8 cellular contexts compared by ENCODE assay signal in genomic region chr11:76152086-76152658, GRCh38. TPM values are rescaled to one million over a fixed set of nuclear protein-coding genes. Genes with fewer than 3 reads are reported as not detected.
DNase-seq lines count a peak whose midpoint lies in the region; ATAC-seq and TF ChIP-seq lines count a peak whose summit lies in the region.

No MANE protein-coding gene starts in this region.

- H3K36me3 Mint-ChIP-seq in CD8-positive, alpha-beta T cell = no peaks in the 10 kb centered on the region

- H3K79me2 ChIP-seq in mammary epithelial cell (ENCODE audit: insufficient read depth, low read length) = no peaks in the 10 kb centered on the region

- in situ Hi-C loops in mammary epithelial cell (cut with MboI; ENCODE audit: low sequenced_read_pairs in 2 of 2) = loop anchor here in 1 of 2 donors (5.0 kb wide), 1 partner anchor 250 kb away; no protein-coding TSS in a partner anchor

- 10% methylated on average over 16 of the region's 29 CpGs for WGBS in mammary epithelial cell (ENCODE audit: low coverage, missing lambda C conversion rate)

- peak; percentile 78 for TF ChIP-seq CTCF in CD8-positive, alpha-beta T cell (IDR thresholded peaks at IDR 0.05)
- TF ChIP-seq CTCF in VCaP (conservative IDR thresholded peaks at IDR 0.05) (peak; percentile 97), mammary epithelial cell (conservative IDR thresholded peaks at IDR 0.05 in 1 of 2, IDR thresholded peaks at IDR 0.05 in 1 of 2; ENCODE audit: extremely low read depth in 1 of 2, insufficient read depth in 1 of 2, low read depth in 1 of 2, low read length in 2 of 2) (peak; percentile 93 to 95)

- no peaks in the 10 kb centered on the region for H4K20me1 ChIP-seq in mammary epithelial cell (ENCODE audit: insufficient read depth, low read length)

- no peak overlapping the region for H3K27ac ChIP-seq in CD8-positive, alpha-beta T cell (ENCODE audit: low read depth, low read length)
- no peak overlapping the region for H3K27ac ChIP-seq in VCaP
- H3K27ac ChIP-seq in mammary epithelial cell (ENCODE audit: insufficient read depth, low read depth, low read length) = no peak overlapping the region

- peak overlapping the region; percentile 86 for H3K4me2 ChIP-seq in mammary epithelial cell (ENCODE audit: insufficient read depth, low read depth, low read length)

- peaks cover 25% of the 10 kb centered on the region for H3K4me1 Mint-ChIP-seq in CD8-positive, alpha-beta T cell (ENCODE audit: low read depth)

- dilution Hi-C loops in mammary epithelial cell (cut with HindIII; ENCODE audit: low sequenced_read_pairs) = loop anchor here (5.0 to 25.0 kb wide), 2 partner anchors 45 to 240 kb away; no protein-coding TSS in a partner anchor

- peak; percentile 58 to 88 (median 77) for DNase-seq in CD8-positive, alpha-beta T cell
- DNase-seq in HuH-7.5 (ENCODE audit: low spot score) (peak; percentile 89), mammary epithelial cell (peak; percentile 66), iris pigment epithelial cell (ENCODE audit: low read depth) (peak; percentile 66), NCI-H510A (lab: John Stamatoyannopoulos, UW) (no peak)
- DNase-seq in stimulated activated CD4-positive, alpha-beta T cell treated with anti-CD3 and anti-CD28 coated beads, Interleukin-12 subunit alpha, Interleukin-12 subunit beta, amount 100 ng/mL, for 48 hours (ENCODE audit: low read depth in 2 of 3, low spot score in 1 of 3) = peak; percentile 85 to 91 (median 87)

- no peaks in the 10 kb centered on the region for H3K27me3 ChIP-seq in CD8-positive, alpha-beta T cell (ENCODE audit: insufficient read depth, low read length)
- H3K27me3 ChIP-seq in mammary epithelial cell (ENCODE audit: insufficient read depth, low read length) = no peaks in the 10 kb centered on the region

- peak overlapping the region; percentile 74 for H3K4me3 Mint-ChIP-seq in CD8-positive, alpha-beta T cell

- no peak overlapping the region for H3K27ac Mint-ChIP-seq in CD8-positive, alpha-beta T cell

- peaks cover 2% of the 10 kb centered on the region for H3K27me3 Mint-ChIP-seq in CD8-positive, alpha-beta T cell (ENCODE audit: low read depth)

- no TSS peak for BruUV-seq in mammary epithelial cell (replicated peaks; lab: Mats Ljungman, UMichigan)

- H3K9ac ChIP-seq in mammary epithelial cell (ENCODE audit: insufficient read depth, low read length) = no peak overlapping the region

- H3K9me3 ChIP-seq in CD8-positive, alpha-beta T cell (ENCODE audit: low read length) = no peaks in the 10 kb centered on the region
- H3K9me3 ChIP-seq in mammary epithelial cell (replicated peaks; ENCODE audit: insufficient read depth, low read length) = no peaks in the 10 kb centered on the region

- peak overlapping the region; percentile 28 for H3K4me3 ChIP-seq in CD8-positive, alpha-beta T cell (ENCODE audit: low read depth, low read length)
- peak overlapping the region in 2 of 3 experiments; percentile 35 to 40 for H3K4me3 ChIP-seq in mammary epithelial cell (replicated peaks in 1 of 3; ENCODE audit: insufficient read depth in 1 of 3, low read depth in 2 of 3, low read length in 3 of 3)

- H3K9me3 Mint-ChIP-seq in CD8-positive, alpha-beta T cell = no peaks in the 10 kb centered on the region

- ATAC-seq in CD8-positive, alpha-beta T cell = peak; percentile 90
- ATAC-seq in GM21423 (IDR thresholded peaks at IDR 0.05; ENCODE audit: unreplicated experiment) = peak; percentile 65

- POLR2A ChIA-PET in CD8-positive, alpha-beta T cell (lab: Charles Lee) = interaction anchor here (1.2 kb wide), 1 partner anchor 255 kb away, joined by 3 read pairs; no protein-coding TSS in a partner anchor

- intact Hi-C loops in CD8-positive, alpha-beta T cell (cut with DNase I, micrococcal nuclease) = loop anchor here (1.0 to 10.0 kb wide), 3 partner anchors 255 to 427 kb away; no protein-coding TSS in a partner anchor
- intact Hi-C loops in mammary epithelial cell (cut with micrococcal nuclease) = loop anchor here (1.0 to 10.0 kb wide), 6 partner anchors 55 to 605 kb away; partner anchors contain the start of gene WNT11

- H3K36me3 ChIP-seq in CD8-positive, alpha-beta T cell (ENCODE audit: insufficient read depth, low read length) = no peaks in the 10 kb centered on the region
- H3K36me3 ChIP-seq in mammary epithelial cell (ENCODE audit: insufficient read depth, low read length) = no peaks in the 10 kb centered on the region

- H2AFZ ChIP-seq in mammary epithelial cell (ENCODE audit: low read depth, low read length) = peak overlapping the region; percentile 91

- CTCF ChIA-PET in CD8-positive, alpha-beta T cell (lab: Charles Lee) = interaction anchor here (0.6 to 3.4 kb wide), 48 partner anchors 9 to 450 kb away, joined by 3 to 115 read pairs (median 4); no protein-coding TSS in a partner anchor
- CTCF ChIA-PET in mammary epithelial cell (lab: Charles Lee; ENCODE audit: low non-redundant PET) = interaction anchor here (0.6 to 1.1 kb wide), 3 partner anchors 255 to 415 kb away, joined by 3 to 5 read pairs (median 5); no protein-coding TSS in a partner anchor

- H3K4me1 ChIP-seq in CD8-positive, alpha-beta T cell (ENCODE audit: insufficient read depth, low read length) = peaks cover 13% of the 10 kb centered on the region
- H3K4me1 ChIP-seq in mammary epithelial cell (ENCODE audit: insufficient read depth, low read length) = peaks cover 3% of the 10 kb centered on the region

RNA-seq across cellular contexts. Expression of gene WNT11, which starts 54.1 kb away (rescaled TPM):
- total RNA-seq in CD8-positive, alpha-beta T cell = 10 to 100 TPM; 10.8 to 12.3 TPM
- under 1 TPM in 1 of 2 donors, not detected in 1; 0.17 TPM for total RNA-seq in mammary epithelial cell
- polyA plus RNA-seq in mammary epithelial cell = not detected
- polyA minus RNA-seq in mammary epithelial cell = not detected

Comparison
In these comparisons a context has a peak if more than half of its experiments do, and no peak if none do; other contexts are left out.
1. RNA of gene WNT11, which starts 54.1 kb away (total RNA-seq): 10.8 to 12.3 TPM in CD8-positive, alpha-beta T cell; 0.17 TPM in mammary epithelial cell; every median in the first group is over 10 times any median in the second.
2. Peak in every context shown above with its lines, with median percentiles within 50 percentile points of each other: CTCF ChIP-seq.